ENCODE assay signal across 26 cellular contexts in the genomic region with DNA sequence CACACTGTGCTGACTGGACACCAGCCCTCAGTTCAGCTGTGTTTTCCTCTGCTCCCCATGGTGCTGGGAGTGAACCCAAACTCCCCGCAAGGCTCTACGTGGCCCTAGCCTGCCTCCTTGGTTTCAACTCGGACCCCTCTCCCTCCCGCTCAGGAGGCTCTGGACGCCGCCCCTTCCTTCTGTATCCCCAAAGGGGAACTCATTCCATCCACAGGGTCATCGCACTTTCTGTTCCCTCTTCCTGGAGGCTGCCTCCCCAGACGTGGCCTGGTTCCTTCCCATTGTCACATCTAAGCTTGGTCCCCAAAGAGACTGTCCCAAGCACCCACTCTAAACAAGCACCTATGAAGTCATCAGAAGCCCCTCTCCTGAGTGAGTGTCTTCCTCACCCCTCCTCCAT. TPM values are rescaled to one million over a fixed set of nuclear protein-coding genes. Genes with fewer than 3 reads are reported as not detected.
DNase-seq lines count a peak whose midpoint lies in the region; ATAC-seq, FAIRE-seq and TF ChIP-seq lines count a peak whose summit lies in the region.
"Had no signal": no experiment of that assay in that cellular context is flagged by ENCODE, and none has a peak within 500 bp of the region (broad histone marks: within the 10 kb centered on the region; RNA-seq: fewer than 3 reads in every experiment).

No MANE protein-coding gene starts in this region.

- H3K4me1 Mint-ChIP-seq in CD14-positive monocyte, result peaks cover 62% of the 10 kb centered on the region
- no peaks in the 10 kb centered on the region for H3K4me1 Mint-ChIP-seq in activated CD8-positive, alpha-beta memory T cell treated with anti-CD3 and anti-CD28 coated beads, Interleukin-2, amount 10 ng/mL, durations not matched to agents 7 days and 5 days

- H3K4me1 ChIP-seq in GM12878 (ENCODE audit: control insufficient read depth, insufficient read depth, low read length), result no peaks in the 10 kb centered on the region
- peaks cover 0 to 10% of the 10 kb centered on the region in 2 donors for H3K4me1 ChIP-seq in lung (ENCODE audit: control insufficient read depth in 2 of 2, insufficient read depth in 2 of 2, low read length in 2 of 2)

- no peak for TF ChIP-seq EP300 in GM12878 (IDR thresholded peaks at IDR 0.05; ENCODE audit: borderline replicate concordance in 1 of 2, control insufficient read depth in 1 of 2, low read depth in 2 of 2, low read length in 2 of 2)

- SMC1A ChIA-PET in GM12878 (lab: Charles Lee; ENCODE audit: uncharacterized antibody, unreplicated experiment), result no interaction called here

- H3K27ac ChIP-seq in GM12878 (ENCODE audit: control insufficient read depth, insufficient read depth) (no peak overlapping the region), lung (ENCODE audit: low read depth in 1 of 2, low read length in 1 of 2) (peak overlapping the region in 1 of 2 donors; percentile 41)

- H3K4me2 ChIP-seq in GM12878 (ENCODE audit: control insufficient read depth, insufficient read depth), result no peak overlapping the region

- H3K27me3 Mint-ChIP-seq in CD14-positive monocyte (ENCODE audit: low read depth in 3 of 3), result peaks cover 0 to 1% (median 0%) of the 10 kb centered on the region in 3 donors
- H3K27me3 Mint-ChIP-seq in activated CD8-positive, alpha-beta memory T cell treated with anti-CD3 and anti-CD28 coated beads, Interleukin-2, amount 10 ng/mL, durations not matched to agents 7 days and 5 days, result no peaks in the 10 kb centered on the region

- H3K27me3 ChIP-seq in GM12878 (replicated peaks in 1 of 2; ENCODE audit: control insufficient read depth in 2 of 2, insufficient read depth in 2 of 2, low read length in 1 of 2) (no peaks in the 10 kb centered on the region), lung (ENCODE audit: control insufficient read depth, insufficient read depth) (no peaks in the 10 kb centered on the region)
- H3K27me3 ChIP-seq: heart left ventricle had no signal

- TF ChIP-seq CTCF in CD14-positive monocyte (IDR thresholded peaks at IDR 0.05) (no peak), GM12878 (IDR thresholded peaks at IDR 0.05 in 2 of 3, conservative IDR thresholded peaks at IDR 0.05 in 1 of 3; ENCODE audit: control insufficient read depth in 2 of 3, extremely low read depth in 1 of 3, insufficient read depth in 1 of 3, low read depth in 3 of 3, low read length in 3 of 3) (no peak), lung (IDR thresholded peaks at IDR 0.05; ENCODE audit: control extremely low read depth, extremely low read depth) (no peak)

- in situ Hi-C loops in GM12878 (cut with MboI), result no loop called here

- H3K27ac Mint-ChIP-seq in CD14-positive monocyte, result peak overlapping the region; percentile 48 to 92 (median 91)
- H3K27ac Mint-ChIP-seq in activated CD8-positive, alpha-beta memory T cell treated with anti-CD3 and anti-CD28 coated beads, Interleukin-2, amount 10 ng/mL, durations not matched to agents 7 days and 5 days, result no peak overlapping the region

- no peak overlapping the region for H2AFZ ChIP-seq in GM12878 (ENCODE audit: control insufficient read depth, low read depth, low read length)

- POLR2A ChIA-PET in GM12878 (lab: Charles Lee), result no interaction called here

- H3K79me2 ChIP-seq in GM12878 (ENCODE audit: control insufficient read depth, insufficient read depth, low read length), result no peaks in the 10 kb centered on the region

- no peak for ATAC-seq in GM12878
- ATAC-seq in lung (ENCODE audit: insufficient read depth, low FRiP score), result peak; percentile 48
- no peak for ATAC-seq in activated CD8-positive, alpha-beta memory T cell treated with anti-CD3 and anti-CD28 coated beads, Interleukin-2, amount 10 ng/mL, durations not matched to agents 7 days and 5 days
- no peak for ATAC-seq in HG02870 (IDR thresholded peaks at IDR 0.05; ENCODE audit: unreplicated experiment)
- ATAC-seq: Panc1 had no signal

- H3K4me3 ChIP-seq in GM12878 (no peak overlapping the region), lung (no peak overlapping the region)
- H3K4me3 ChIP-seq: heart left ventricle had no signal

- intact Hi-C loops in CD14-positive monocyte (cut with micrococcal nuclease) (loop anchor here in 1 of 2 donors (10.0 kb wide), 2 partner anchors 148 to 188 kb away; a partner anchor contains a TSS), GM12878 (cut with micrococcal nuclease; ENCODE audit: unreplicated experiment) (no loop called here)

- no peak for TF ChIP-seq RAD21 in GM12878 (IDR thresholded peaks at IDR 0.05; ENCODE audit: insufficient read depth, low read depth, low read length)

- H3K36me3 ChIP-seq in GM12878 (ENCODE audit: control insufficient read depth in 2 of 2, insufficient read depth in 2 of 2, low read length in 1 of 2) (peaks cover 0 to 2% of the 10 kb centered on the region in 2 experiments; a peak in 3 of 4 replicates), lung (ENCODE audit: control insufficient read depth in 2 of 2, insufficient read depth in 2 of 2, low read length in 2 of 2) (no peaks in the 10 kb centered on the region)

- BruUV-seq in GM12878 (replicated peaks; lab: Mats Ljungman, UMichigan), result no TSS peak

- H4K20me1 ChIP-seq in GM12878 (ENCODE audit: control insufficient read depth, insufficient read depth), result no peaks in the 10 kb centered on the region

- FAIRE-seq in GM12878 (lab: Jason Lieb, UNC), result no peak
- FAIRE-seq: GM18507, HTR-8/SVneo, TTC549 had no signal

- WGBS in GM12878 (ENCODE audit: insufficient coverage, insufficient replicate concordance, low lambda C conversion rate, missing lambda C conversion rate), result 82% methylated on average over 8 of the region's 8 CpGs
- WGBS in lung, 2 donors, result 70 to 79% methylated on average over 8 of the region's 8 CpGs

- TF ChIP-seq POLR2A in GM12878 (IDR thresholded peaks at IDR 0.05; ENCODE audit: low read depth, low read length), result no peak

- H3K9me3 ChIP-seq in GM12878 (replicated peaks; ENCODE audit: control insufficient read depth, insufficient read depth, low read length) (no peaks in the 10 kb centered on the region), lung (ENCODE audit: control insufficient read depth in 2 of 2, insufficient read depth in 1 of 2, low read length in 1 of 2) (no peaks in the 10 kb centered on the region)
- H3K9me3 ChIP-seq: heart left ventricle had no signal

- peaks cover 41 to 69% of the 10 kb centered on the region in 2 donors for H3K36me3 Mint-ChIP-seq in CD14-positive monocyte
- H3K36me3 Mint-ChIP-seq in activated CD8-positive, alpha-beta memory T cell treated with anti-CD3 and anti-CD28 coated beads, Interleukin-2, amount 10 ng/mL, durations not matched to agents 7 days and 5 days, result peaks cover 40% of the 10 kb centered on the region

- peak overlapping the region; percentile 58 to 92 for H3K4me3 Mint-ChIP-seq in CD14-positive monocyte
- H3K4me3 Mint-ChIP-seq in activated CD8-positive, alpha-beta memory T cell treated with anti-CD3 and anti-CD28 coated beads, Interleukin-2, amount 10 ng/mL, durations not matched to agents 7 days and 5 days, result no peak overlapping the region

- CTCF ChIA-PET in GM12878 (lab: Yijun Ruan, JAX), result interaction anchor here (1.2 kb wide), 1 partner anchor 11 kb away, joined by 4 read pairs; no protein-coding TSS in a partner anchor
- CTCF ChIA-PET in activated CD8-positive, alpha-beta memory T cell treated with anti-CD3 and anti-CD28 coated beads, Interleukin-2, amount 10 ng/mL, durations not matched to agents 7 days and 5 days (lab: Charles Lee), result no interaction called here

- DNase-seq in Ammon's horn (ENCODE audit: low spot score) (peak; percentile 53), CD14-positive monocyte (ENCODE audit: low spot score) (peak; percentile 63), GM12878 (ENCODE audit: low read depth, low spot score) (no peak), lung (ENCODE audit: low spot score) (no peak), AG08396 (ENCODE audit: low spot score) (no peak), NCI-H446 (lab: John Stamatoyannopoulos, UW) (no peak)
- DNase-seq in activated CD8-positive, alpha-beta memory T cell treated with anti-CD3 and anti-CD28 coated beads, Interleukin-2, amount 10 ng/mL, durations not matched to agents 7 days and 5 days, result no peak
- DNase-seq: activated CD4-positive, alpha-beta T cell treated with anti-CD3 and anti-CD28 coated beads for 4 hours; COR-L47; DMS79; effector CD8-positive, alpha-beta T cell; erythroblast; GF-D8; KG1; NCI-H1694 treated with DMSO at 0.1 percent for 48 hours; NCI-H2171 treated with DMSO at 0.1 percent for 48 hours; NCI-H524 treated with DMSO at 0.1 percent for 48 hours; posterior cingulate gyrus; stimulated activated CD4-positive, alpha-beta T cell treated with anti-CD3 and anti-CD28 coated beads, Interleukin-15, amount 100 ng/mL, for 24 hours; trophoblast cell had no signal

- H3K9ac ChIP-seq in GM12878 (ENCODE audit: control insufficient read depth, insufficient read depth, low read length), result no peak overlapping the region

- H3K9me3 Mint-ChIP-seq in CD14-positive monocyte, result peaks cover 0 to 2% (median 0%) of the 10 kb centered on the region in 7 donors
- no peaks in the 10 kb centered on the region for H3K9me3 Mint-ChIP-seq in activated CD8-positive, alpha-beta memory T cell treated with anti-CD3 and anti-CD28 coated beads, Interleukin-2, amount 10 ng/mL, durations not matched to agents 7 days and 5 days (ENCODE audit: low read depth)

- RAD21 ChIA-PET in GM12878 (lab: Charles Lee; ENCODE audit: unreplicated experiment), result interaction anchor here (0.5 kb wide), 1 partner anchor 338 kb away, joined by 3 read pairs; no protein-coding TSS in a partner anchor

TF ChIP-seq in GM12878, 131 proteins besides CTCF, POLR2A, EP300 and RAD21 (continues in another document):
- TF ChIP-seq POLR2AphosphoS2 (IDR thresholded peaks at IDR 0.05; ENCODE audit: low read depth, low read length), result 0 out of 2 replicates have a peak, but pooled peaks have one; percentile 15

RNA-seq across cellular contexts. Expression of a gene that starts 10.9 kb away (rescaled TPM):
- polyA plus RNA-seq in CD14-positive monocyte (10 to 100 TPM; 11.5 to 22.7 TPM), GM12878 (2011; rRNA removed) (59.0 and 117 TPM in 2 replicates), GM12878 (2014; fragmentation: Illumina TruSeq; extraction: Trizol) (23.7 and 57.4 TPM in 2 replicates), GM12878 (2014; fragmentation: Nextera tagmentation; extraction: Ambion mirVana) (1 to 10 TPM; 2.9 to 4.7 TPM), GM12878 (2014; rRNA removed) (98.9 and 115 TPM in 2 replicates), GM12878 (2016; fragmentation: Nextera tagmentation; extraction: Ambion mirVana) (10 to 100 TPM; 67.5 to 73.2 TPM), lung (10 to 100 TPM; 24.1 to 66.9 TPM)
- 140 and 169 TPM in 2 replicates for total RNA-seq in GM12878 (2013; cell fraction: nucleolus; rRNA removed)
- total RNA-seq in GM12878 (2014; rRNA removed) (46.6 and 55.6 TPM in 2 replicates), GM12878 (2014; rRNA removed; fragmentation: Illumina TruSeq; extraction: Trizol) (34.8 and 36.9 TPM in 2 replicates), GM12878 (2021) (118 and 123 TPM in 2 replicates), lung (10 to 100 TPM; 13.7 to 86.4 TPM)
- polyA plus RNA-seq in GM12878 (2011; ENCODE audit: low read depth), result 19.6 TPM
- 99.8 and 112 TPM in 2 replicates for polyA plus RNA-seq in GM12878 (2011; cell fraction: cytosol; rRNA removed)
- 639 and 737 TPM in 2 replicates for polyA plus RNA-seq in GM12878 (2011; cell fraction: nucleus; rRNA removed)
- 60.1 and 83.6 TPM in 2 replicates for polyA plus RNA-seq in GM12878 (2012)
- 64.4 and 91.4 TPM in 2 replicates for polyA minus RNA-seq in GM12878 (2011; rRNA and poly(A)+ RNA removed)
- polyA minus RNA-seq in GM12878 (2011; cell fraction: cytosol; rRNA and poly(A)+ RNA removed), result 39.9 and 41.6 TPM in 2 replicates
- 90.3 and 105 TPM in 2 replicates for polyA minus RNA-seq in GM12878 (2011; cell fraction: nucleus; rRNA and poly(A)+ RNA removed)
- total RNA-seq in activated CD8-positive, alpha-beta memory T cell treated with anti-CD3 and anti-CD28 coated beads, Interleukin-2, amount 10 ng/mL, durations not matched to agents 7 days and 5 days, result 100 to 1,000 TPM; 248 to 368 TPM

Comparison
In these comparisons a context has a peak if more than half of its experiments do, and no peak if none do; other contexts are left out.
1. DNase-seq: peak in Ammon's horn (single experiment) and CD14-positive monocyte (single experiment); none in GM12878 (single experiment), lung (single experiment), activated CD8-positive, alpha-beta memory T cell treated with anti-CD3 and anti-CD28 coated beads, Interleukin-2, amount 10 ng/mL, durations not matched to agents 7 days and 5 days (single experiment), AG08396 (single experiment) and NCI-H446 (0 of 2).